17 cellular contexts compared by ENCODE assay signal in genomic region chr2:201413552-201413951, GRCh38. TPM values are rescaled to one million over a fixed set of nuclear protein-coding genes. Genes with fewer than 3 reads are reported as not detected.
DNase-seq lines count a peak whose midpoint lies in the region; ATAC-seq and TF ChIP-seq lines count a peak whose summit lies in the region.
"Had no signal": no experiment of that assay in that cellular context is flagged by ENCODE, and none has a peak within 500 bp of the region (broad histone marks: within the 10 kb centered on the region; RNA-seq: fewer than 3 reads in every experiment).

No MANE protein-coding gene starts in this region.

- H3K56ac ChIP-seq in IMR-90 (ENCODE audit: extremely low read depth, insufficient read depth, low read length), result no peak overlapping the region

- no peak overlapping the region for H3K23ac ChIP-seq in IMR-90 (ENCODE audit: low read depth, low read length)

- H3K9ac ChIP-seq in IMR-90 (ENCODE audit: low read depth, low read length), result no peak overlapping the region

- H3K27me3 Mint-ChIP-seq in effector memory CD8-positive, alpha-beta T cell, result no peaks in the 10 kb centered on the region
- H3K27me3 Mint-ChIP-seq: activated B cell treated with CpG ODN at 0.5 μM for 24 hours; activated CD8-positive, alpha-beta memory T cell treated with anti-CD3 and anti-CD28 coated beads, Interleukin-2, amount 10 ng/mL, durations not matched to agents 7 days and 5 days; IgD-negative memory B cell; progenitor cell of endocrine pancreas had no signal

- H2BK5ac ChIP-seq in IMR-90 (ENCODE audit: low read depth, low read length, poor library complexity, severe bottlenecking), result no peak overlapping the region

- H3K18ac ChIP-seq in IMR-90 (ENCODE audit: low read depth, low read length), result no peak overlapping the region

- H3K79me1 ChIP-seq in IMR-90 (ENCODE audit: low read depth in 1 of 2, low read length in 2 of 2), result peaks cover 26 to 43% of the 10 kb centered on the region in 2 experiments; a peak in 3 of 4 replicates

- H3K9me3 ChIP-seq in IMR-90 (ENCODE audit: control insufficient read depth, insufficient read depth, low read length), result no peaks in the 10 kb centered on the region
- no peaks in the 10 kb centered on the region for H3K9me3 ChIP-seq in thoracic aorta
- H3K9me3 ChIP-seq: left lung had no signal

- no TSS peak for BruUV-seq in IMR-90 (replicated peaks; lab: Mats Ljungman, UMichigan)

- no peak for ATAC-seq in IMR-90 (ENCODE audit: low read depth)
- ATAC-seq in effector memory CD8-positive, alpha-beta T cell (replicated peaks), result peak; percentile 14
- ATAC-seq in thoracic aorta (ENCODE audit: insufficient number of reproducible peaks, low FRiP score, low read depth), result no peak
- ATAC-seq in HG03439 (IDR thresholded peaks at IDR 0.05; ENCODE audit: unreplicated experiment), result no peak
- no peak for ATAC-seq in foreskin keratinocyte

- H3K4me3 ChIP-seq in GM12865 (ENCODE audit: low read depth, low read length) (no peak overlapping the region), IMR-90 (ENCODE audit: insufficient read depth, low read depth, low read length) (no peak overlapping the region), thoracic aorta (no peak overlapping the region)
- H3K4me3 ChIP-seq: left lung had no signal

- in situ Hi-C loops in IMR-90 (cut with MboI; ENCODE audit: low sequenced_read_pairs), result no loop called here

- H4K20me1 ChIP-seq in IMR-90 (ENCODE audit: insufficient read depth, low read length), result peaks cover 7% of the 10 kb centered on the region; the same call in 1 of the 2 replicates

- DNase-seq in GM12865 (ENCODE audit: low read depth), result peak; percentile 5
- no peak for DNase-seq in IMR-90
- no peak for DNase-seq in effector memory CD8-positive, alpha-beta T cell
- DNase-seq in thoracic aorta (ENCODE audit: low spot score), result no peak
- no peak for DNase-seq in foreskin keratinocyte
- DNase-seq in activated CD8-positive, alpha-beta memory T cell treated with anti-CD3 and anti-CD28 coated beads for 24 hours, result no peak
- DNase-seq: activated B cell treated with CpG ODN at 0.5 μM for 24 hours; activated CD8-positive, alpha-beta memory T cell treated with anti-CD3 and anti-CD28 coated beads, Interleukin-2, amount 10 ng/mL, durations not matched to agents 7 days and 5 days; activated effector memory CD4-positive, alpha-beta T cell treated with anti-CD3 and anti-CD28 coated beads, Interleukin-2, amount 50 U/mL, for 16 hours; left lung; NCI-H1105; NCI-H774 had no signal

- no peak for TF ChIP-seq CTCF in GM12865 (IDR thresholded peaks at IDR 0.05; ENCODE audit: insufficient read depth, low read depth, low read length, missing control alignments)
- TF ChIP-seq CTCF in IMR-90 (conservative IDR thresholded peaks at IDR 0.05; ENCODE audit: low read depth, low read length), result no peak
- no peak for TF ChIP-seq CTCF in thoracic aorta (IDR thresholded peaks at IDR 0.05)
- no peak for TF ChIP-seq CTCF in foreskin keratinocyte (conservative IDR thresholded peaks at IDR 0.05)

- TF ChIP-seq RAD21 in IMR-90 (IDR thresholded peaks at IDR 0.05; ENCODE audit: low read length), result no peak

- peak overlapping the region in 1 of 2 experiments; percentile 30; a peak in 1 of 4 replicates for H4K8ac ChIP-seq in IMR-90 (ENCODE audit: low read depth in 2 of 2, low read length in 2 of 2)

- WGBS in IMR-90 (ENCODE audit: extremely low coverage in 2 of 2, insufficient read length in 1 of 2), 2 experiments, result 100% methylated on average over 2 of the region's 4 CpGs; no CpG with 5 or more reads in 1 of the 2 experiments

- H2BK20ac ChIP-seq in IMR-90 (ENCODE audit: low read depth, low read length), result peak overlapping the region; percentile 67; the same call in 1 of the 2 replicates

- H2AK5ac ChIP-seq in IMR-90 (ENCODE audit: low read depth, low read length), result peak overlapping the region; percentile 79; the same call in 1 of the 2 replicates

- no peak for TF ChIP-seq POLR2A in IMR-90 (IDR thresholded peaks at IDR 0.05; ENCODE audit: low read depth, low read length)

- dilution Hi-C loops in IMR-90 (cut with HindIII; ENCODE audit: low sequenced_read_pairs, unreplicated experiment), result no loop called here

- H3K4me1 Mint-ChIP-seq in effector memory CD8-positive, alpha-beta T cell (ENCODE audit: low read depth in 2 of 2), result peaks cover 0 to 20% of the 10 kb centered on the region in 2 donors
- H3K4me1 Mint-ChIP-seq: CD14-positive monocyte had no signal

- H2AFZ ChIP-seq in IMR-90 (replicated peaks; ENCODE audit: low read length, poor library complexity), result no peak overlapping the region

- H3K9me1 ChIP-seq in IMR-90 (ENCODE audit: insufficient read depth, low read length), result peaks cover 5% of the 10 kb centered on the region

- no peak overlapping the region for H3K4me2 ChIP-seq in IMR-90 (ENCODE audit: low read depth, low read length)

- POLR2A ChIA-PET in IMR-90 (lab: Charles Lee; ENCODE audit: unreplicated experiment), result no interaction called here

- peak overlapping the region; percentile 45 for H2AK9ac ChIP-seq in IMR-90 (replicated peaks; ENCODE audit: low read depth, low read length, poor library complexity)

- no peaks in the 10 kb centered on the region for H3K9me3 Mint-ChIP-seq in effector memory CD8-positive, alpha-beta T cell
- H3K9me3 Mint-ChIP-seq: activated B cell treated with CpG ODN at 0.5 μM for 24 hours, IgD-negative memory B cell had no signal

- H3K4ac ChIP-seq in IMR-90 (ENCODE audit: low read depth, low read length), result peak overlapping the region; percentile 79

- intact Hi-C loops in IMR-90 (cut with micrococcal nuclease), result no loop called here

- no peak overlapping the region for H4K5ac ChIP-seq in IMR-90 (ENCODE audit: low read depth, low read length)

- CTCF ChIA-PET in IMR-90 (lab: Yijun Ruan, JAX), result no interaction called here

- peak overlapping the region; percentile 67 for H2BK120ac ChIP-seq in IMR-90 (ENCODE audit: low read depth, low read length)

- H3K27me3 ChIP-seq in IMR-90 (ENCODE audit: control insufficient read depth, insufficient read depth, low read length) (no peaks in the 10 kb centered on the region), thoracic aorta (replicated peaks; ENCODE audit: insufficient read depth) (no peaks in the 10 kb centered on the region), foreskin keratinocyte (no peaks in the 10 kb centered on the region)
- H3K27me3 ChIP-seq: left lung had no signal

- no peak overlapping the region for H3K4me3 Mint-ChIP-seq in effector memory CD8-positive, alpha-beta T cell
- H3K4me3 Mint-ChIP-seq: activated B cell treated with CpG ODN at 0.5 μM for 24 hours; activated CD8-positive, alpha-beta memory T cell treated with anti-CD3 and anti-CD28 coated beads, Interleukin-2, amount 10 ng/mL, durations not matched to agents 7 days and 5 days; CD14-positive monocyte had no signal

- peaks cover 2% of the 10 kb centered on the region; the same call in 1 of the 2 replicates for H3K36me3 ChIP-seq in IMR-90 (ENCODE audit: control insufficient read depth, insufficient read depth, low read length)
- H3K36me3 ChIP-seq in thoracic aorta, result no peaks in the 10 kb centered on the region
- H3K36me3 ChIP-seq: left lung had no signal

- peak overlapping the region; percentile 80; the same call in 1 of the 2 replicates for H3K14ac ChIP-seq in IMR-90 (replicated peaks; ENCODE audit: low read depth, low read length)

- H3K36me3 Mint-ChIP-seq in effector memory CD8-positive, alpha-beta T cell (ENCODE audit: insufficient read depth), result no peaks in the 10 kb centered on the region
- H3K36me3 Mint-ChIP-seq: IgD-negative memory B cell had no signal

- H4K91ac ChIP-seq in IMR-90 (ENCODE audit: insufficient read depth, low read depth, low read length), result no peak overlapping the region

- H3K27ac Mint-ChIP-seq in effector memory CD8-positive, alpha-beta T cell, result no peak overlapping the region
- H3K27ac Mint-ChIP-seq: activated B cell treated with CpG ODN at 0.5 μM for 24 hours; activated CD8-positive, alpha-beta memory T cell treated with anti-CD3 and anti-CD28 coated beads, Interleukin-2, amount 10 ng/mL, durations not matched to agents 7 days and 5 days; CD14-positive monocyte; IgD-negative memory B cell; progenitor cell of endocrine pancreas had no signal

- H2BK15ac ChIP-seq in IMR-90 (ENCODE audit: low read depth, low read length), result no peak overlapping the region; the same call in 2 of the 3 replicates

- H3K27ac ChIP-seq in IMR-90 (ENCODE audit: insufficient read depth, low read length) (no peak overlapping the region), thoracic aorta (peak overlapping the region; percentile 60 to 75), foreskin keratinocyte (no peak overlapping the region)

- H3K4me1 ChIP-seq in IMR-90 (ENCODE audit: control insufficient read depth, insufficient read depth, low read length) (0 out of 2 replicates have a peak, but pooled peaks cover 4% of the 10 kb centered on the region), thoracic aorta (ENCODE audit: control insufficient read depth in 1 of 2, low read depth in 2 of 2) (peaks cover 43 to 76% of the 10 kb centered on the region in 2 donors), foreskin keratinocyte (no peaks in the 10 kb centered on the region)

TF ChIP-seq in IMR-90, 13 proteins besides CTCF, POLR2A, EP300 and RAD21 (continues in another document):
- TF ChIP-seq MXI1 (IDR thresholded peaks at IDR 0.05; ENCODE audit: borderline replicate concordance, low read depth, low read length) (no peak), BHLHE40 (IDR thresholded peaks at IDR 0.05; ENCODE audit: low read depth, low read length) (no peak), CEBPB (IDR thresholded peaks at IDR 0.05; ENCODE audit: low read depth, low read length) (no peak), RFX5 (IDR thresholded peaks at IDR 0.05; ENCODE audit: low read depth, low read length) (no peak)

RNA-seq across cellular contexts. Expression of gene TRAK2, which starts 37.7 kb away (rescaled TPM):
- total RNA-seq in IMR-90 (2012; rRNA removed), result 48.9 and 65.4 TPM in 2 replicates
- 10.7 and 13.1 TPM in 2 replicates for polyA plus RNA-seq in IMR-90 (2012; rRNA removed)
- 4.0 and 4.2 TPM in 2 replicates for polyA plus RNA-seq in IMR-90 (2012; cell fraction: cytosol; rRNA removed)
- 3.1 and 15.3 TPM in 2 replicates for polyA plus RNA-seq in IMR-90 (2012; cell fraction: nucleus; rRNA removed; ENCODE audit: low replicate concordance)
- 10 to 100 TPM; 69.3 to 88.5 TPM for total RNA-seq in thoracic aorta
- total RNA-seq in foreskin keratinocyte, result 11.7 and 12.5 TPM in 2 replicates
- 2.8 and 3.2 TPM in 2 replicates for polyA plus RNA-seq in foreskin keratinocyte

RNA-seq across cellular contexts. Expression of gene STRADB, which starts 38.0 kb away (rescaled TPM):
- total RNA-seq in IMR-90 (2012; rRNA removed) (31.5 and 32.5 TPM in 2 replicates), thoracic aorta (10 to 100 TPM in 1 of 2 donors, 1 to 10 TPM in 1; 8.7 to 13.8 TPM), foreskin keratinocyte (19.0 and 19.7 TPM in 2 replicates)
- polyA plus RNA-seq in IMR-90 (2012; rRNA removed) (11.4 and 14.9 TPM in 2 replicates), foreskin keratinocyte (11.8 and 15.4 TPM in 2 replicates)
- polyA plus RNA-seq in IMR-90 (2012; cell fraction: cytosol; rRNA removed), result 6.5 and 8.2 TPM in 2 replicates
- 8.4 and 22.6 TPM in 2 replicates for polyA plus RNA-seq in IMR-90 (2012; cell fraction: nucleus; rRNA removed; ENCODE audit: low replicate concordance)

RNA-seq across cellular contexts. Expression of gene FLACC1, which starts 56.4 kb away (rescaled TPM):
- 0.54 and 0.56 TPM in 2 replicates for total RNA-seq in IMR-90 (2012; rRNA removed)
- 0.11 and 0.32 TPM in 2 replicates for polyA plus RNA-seq in IMR-90 (2012; rRNA removed)
- polyA plus RNA-seq in IMR-90 (2012; cell fraction: cytosol; rRNA removed), result not detected in 2 replicates
- polyA plus RNA-seq in IMR-90 (2012; cell fraction: nucleus; rRNA removed; ENCODE audit: low replicate concordance), result 0.03 and 1.1 TPM in 2 replicates
- 10 to 100 TPM in 1 of 2 donors, 1 to 10 TPM in 1; 4.2 to 11.1 TPM for total RNA-seq in thoracic aorta
- 0.14 and 0.39 TPM in 2 replicates for total RNA-seq in foreskin keratinocyte
- polyA plus RNA-seq in foreskin keratinocyte, result 0.04 TPM in 1 of 2 replicates, not detected in the other
- total RNA-seq: Daoy had no signal

Comparison
In these comparisons a context has a peak if more than half of its experiments do, and no peak if none do; other contexts are left out.
1. H3K27ac ChIP-seq: peak in thoracic aorta (2 of 2); none in IMR-90 (single experiment) and foreskin keratinocyte (single experiment).